8 cellular contexts compared by ENCODE assay signal in genomic region chr12:3342051-3342450, GRCh38.
DNase-seq lines count a peak whose midpoint lies in the region; ATAC-seq and TF ChIP-seq lines count a peak whose summit lies in the region.

No MANE protein-coding gene starts in this region.

- no peaks in the 10 kb centered on the region for H3F3A ChIP-seq in MM.1S (ENCODE audit: insufficient read depth, low read length)

- H2AFZ ChIP-seq in MM.1S (ENCODE audit: low read length): no peak overlapping the region

- H4K20me1 ChIP-seq in MM.1S (ENCODE audit: insufficient read depth, low read length): no peaks in the 10 kb centered on the region

- no peak overlapping the region for H3K4me2 ChIP-seq in MM.1S (ENCODE audit: low read depth, low read length)

- ATAC-seq in upper lobe of left lung (ENCODE audit: low FRiP score in 2 of 2): peak in 1 of 2 donors; percentile 46
- no peak for ATAC-seq in activated T-cell treated with anti-CD3 and anti-CD28 coated beads, Interleukin-2, amount 50 U/mL, for 4 hours

- POLR2A ChIA-PET in Caco-2 (lab: Charles Lee): no interaction called here

- intact Hi-C loops in Caco-2 (cut with micrococcal nuclease; ENCODE audit: unreplicated experiment) (loop anchor here (1.0 kb wide), 2 partner anchors 302 to 435 kb away; no protein-coding TSS in a partner anchor), ascending aorta (cut with DNase I) (no loop called here)

- H3K79me2 ChIP-seq in MM.1S (ENCODE audit: low read length): no peaks in the 10 kb centered on the region

- H3K27me3 ChIP-seq in Caco-2 (replicated peaks; ENCODE audit: control insufficient read depth, insufficient read depth, low read length) (0 out of 2 replicates have a peak, but pooled peaks cover 1% of the 10 kb centered on the region), MM.1S (replicated peaks; ENCODE audit: insufficient read depth, low read length) (peaks cover 59% of the 10 kb centered on the region), adipocyte (replicated peaks; ENCODE audit: control insufficient read depth, insufficient read depth, low read length) (peaks cover 38% of the 10 kb centered on the region), upper lobe of left lung (no peaks in the 10 kb centered on the region), ascending aorta (no peaks in the 10 kb centered on the region)

- no peaks in the 10 kb centered on the region for H3K4me1 Mint-ChIP-seq in Caco-2 (ENCODE audit: low read depth, unreplicated experiment)
- H3K4me1 Mint-ChIP-seq in activated T-cell treated with anti-CD3 and anti-CD28 coated beads, Interleukin-2, amount 50 U/mL, for 4 hours (ENCODE audit: low read depth): no peaks in the 10 kb centered on the region

- WGBS in upper lobe of left lung, 2 donors: 11% methylated on average over 8 of the region's 8 CpGs

- DNase-seq in Caco-2 (peak; percentile 61), MM.1S (no peak), adipocyte (ENCODE audit: low read depth) (peak; percentile 33), iPS-NIHi7 (ENCODE audit: extremely low spot score) (peak; percentile 81), upper lobe of left lung (no peak), RKO (ENCODE audit: low spot score) (no peak), ascending aorta (ENCODE audit: low spot score in 2 of 2) (no peak)
- DNase-seq in activated T-cell treated with anti-CD3 and anti-CD28 coated beads, Interleukin-2, amount 50 U/mL, for 4 hours: no peak

- peaks cover 23% of the 10 kb centered on the region for H3K27me3 Mint-ChIP-seq in Caco-2 (ENCODE audit: insufficient read depth, unreplicated experiment)
- peaks cover 19% of the 10 kb centered on the region for H3K27me3 Mint-ChIP-seq in activated T-cell treated with anti-CD3 and anti-CD28 coated beads, Interleukin-2, amount 50 U/mL, for 4 hours (ENCODE audit: low read depth)

- BruUV-seq in Caco-2 (replicated peaks; lab: Mats Ljungman, UMichigan): no TSS peak

- no peak overlapping the region for H3K4me3 Mint-ChIP-seq in Caco-2 (ENCODE audit: unreplicated experiment)
- no peak overlapping the region for H3K4me3 Mint-ChIP-seq in activated T-cell treated with anti-CD3 and anti-CD28 coated beads, Interleukin-2, amount 50 U/mL, for 4 hours

- no peaks in the 10 kb centered on the region for H3K36me3 Mint-ChIP-seq in Caco-2 (ENCODE audit: insufficient read depth, unreplicated experiment)
- no peaks in the 10 kb centered on the region for H3K36me3 Mint-ChIP-seq in activated T-cell treated with anti-CD3 and anti-CD28 coated beads, Interleukin-2, amount 50 U/mL, for 4 hours (ENCODE audit: insufficient read depth)

- H3K27ac ChIP-seq in MM.1S (ENCODE audit: low read length): no peak overlapping the region
- no peak overlapping the region for H3K27ac ChIP-seq in upper lobe of left lung
- H3K27ac ChIP-seq in ascending aorta: no peak overlapping the region

- CTCF ChIA-PET in Caco-2 (lab: Charles Lee): interaction anchor here (0.7 to 2.4 kb wide), 10 partner anchors 9 to 935 kb away, joined by 3 to 14 read pairs (median 4); no protein-coding TSS in a partner anchor

- no peaks in the 10 kb centered on the region for H3K9me3 Mint-ChIP-seq in Caco-2 (ENCODE audit: unreplicated experiment)
- H3K9me3 Mint-ChIP-seq in activated T-cell treated with anti-CD3 and anti-CD28 coated beads, Interleukin-2, amount 50 U/mL, for 4 hours: no peaks in the 10 kb centered on the region

- H3K9ac ChIP-seq in MM.1S (ENCODE audit: low read length): no peak overlapping the region
- H3K9ac ChIP-seq in adipocyte (ENCODE audit: low read length): no peak overlapping the region

- no peak for TF ChIP-seq POLR2A in upper lobe of left lung (IDR thresholded peaks at IDR 0.05)

- H3K27ac Mint-ChIP-seq in Caco-2 (ENCODE audit: unreplicated experiment): no peak overlapping the region

- TF ChIP-seq CTCF in Caco-2 (IDR thresholded peaks at IDR 0.05; ENCODE audit: insufficient read depth in 1 of 2, low read depth in 1 of 2, low read length in 1 of 2, severe bottlenecking in 1 of 2, unreplicated experiment in 1 of 2): peak; percentile 54 to 75
- peak; percentile 15 for TF ChIP-seq CTCF in MM.1S (IDR thresholded peaks at IDR 0.05; ENCODE audit: low read length)
- peak in 4 of 6 experiments; percentile 12 to 35 (median 21) for TF ChIP-seq CTCF in upper lobe of left lung (IDR thresholded peaks at IDR 0.05)
- peak in 1 of 3 experiments; percentile 17 for TF ChIP-seq CTCF in ascending aorta (IDR thresholded peaks at IDR 0.05)

- H3K9me3 ChIP-seq in Caco-2 (no peaks in the 10 kb centered on the region), MM.1S (replicated peaks; ENCODE audit: insufficient read depth, low read length) (no peaks in the 10 kb centered on the region), adipocyte (ENCODE audit: control insufficient read depth, low read length) (no peaks in the 10 kb centered on the region), upper lobe of left lung (no peaks in the 10 kb centered on the region), ascending aorta (no peaks in the 10 kb centered on the region)

- H3K4me3 ChIP-seq in Caco-2 (ENCODE audit: low read depth, low read length) (no peak overlapping the region), MM.1S (ENCODE audit: low read length) (no peak overlapping the region), adipocyte (ENCODE audit: low read length) (no peak overlapping the region), upper lobe of left lung (no peak overlapping the region), ascending aorta (no peak overlapping the region)

- no peaks in the 10 kb centered on the region for H3K9me2 ChIP-seq in MM.1S (replicated peaks; ENCODE audit: insufficient read depth, low read length)

- H3K36me3 ChIP-seq in Caco-2 (ENCODE audit: control insufficient read depth, insufficient read depth, low read length): no peaks in the 10 kb centered on the region
- H3K36me3 ChIP-seq in MM.1S (replicated peaks; ENCODE audit: insufficient read depth, low read length): no peaks in the 10 kb centered on the region
- H3K36me3 ChIP-seq in adipocyte (ENCODE audit: control insufficient read depth, insufficient read depth, low read length, severe bottlenecking): no peaks in the 10 kb centered on the region
- H3K36me3 ChIP-seq in upper lobe of left lung: no peaks in the 10 kb centered on the region
- no peaks in the 10 kb centered on the region for H3K36me3 ChIP-seq in ascending aorta

- no peaks in the 10 kb centered on the region for H3K4me1 ChIP-seq in Caco-2
- no peaks in the 10 kb centered on the region for H3K4me1 ChIP-seq in MM.1S (ENCODE audit: low read length)
- no peaks in the 10 kb centered on the region for H3K4me1 ChIP-seq in adipocyte (ENCODE audit: control insufficient read depth, insufficient read depth, low read length)
- no peaks in the 10 kb centered on the region for H3K4me1 ChIP-seq in upper lobe of left lung
- no peaks in the 10 kb centered on the region for H3K4me1 ChIP-seq in ascending aorta

- no peak for TF ChIP-seq EP300 in upper lobe of left lung (IDR thresholded peaks at IDR 0.05)

Comparison
In these comparisons a context has a peak if more than half of its experiments do, and no peak if none do; other contexts are left out.
1. DNase-seq: peak in Caco-2 (2 of 2), adipocyte (single experiment) and iPS-NIHi7 (single experiment); none in MM.1S (single experiment), upper lobe of left lung (0 of 2), activated T-cell treated with anti-CD3 and anti-CD28 coated beads, Interleukin-2, amount 50 U/mL, for 4 hours (single experiment), RKO (single experiment) and ascending aorta (0 of 2).